ENCODE assay signal across 1 cellular context in the genomic region with DNA sequence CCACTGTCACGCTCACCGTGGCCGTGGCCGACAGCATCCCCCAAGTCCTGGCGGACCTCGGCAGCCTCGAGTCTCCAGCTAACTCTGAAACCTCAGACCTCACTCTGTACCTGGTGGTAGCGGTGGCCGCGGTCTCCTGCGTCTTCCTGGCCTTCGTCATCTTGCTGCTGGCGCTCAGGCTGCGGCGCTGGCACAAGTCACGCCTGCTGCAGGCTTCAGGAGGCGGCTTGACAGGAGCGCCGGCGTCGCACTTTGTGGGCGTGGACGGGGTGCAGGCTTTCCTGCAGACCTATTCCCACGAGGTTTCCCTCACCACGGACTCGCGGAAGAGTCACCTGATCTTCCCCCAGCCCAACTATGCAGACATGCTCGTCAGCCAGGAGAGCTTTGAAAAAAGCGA. TPM values are rescaled to one million over a fixed set of nuclear protein-coding genes. Genes with fewer than 3 reads are reported as not detected.
"Had no signal": no experiment of that assay in that cellular context is flagged by ENCODE, and none has a peak within 500 bp of the region (broad histone marks: within the 10 kb centered on the region; RNA-seq: fewer than 3 reads in every experiment).

No MANE protein-coding gene starts in this region.

RNA-seq across cellular contexts. Expression of gene PCDHGA12, which starts 2.4 kb away (rescaled TPM):
- polyA plus RNA-seq: naive thymus-derived CD4-positive, alpha-beta T cell had no signal

RNA-seq across cellular contexts. Expression of gene PCDHGA11, which starts 11.9 kb away (rescaled TPM):
- polyA plus RNA-seq: naive thymus-derived CD4-positive, alpha-beta T cell had no signal

RNA-seq across cellular contexts. Expression of gene PCDHGB7, which starts 15.2 kb away (rescaled TPM):
- polyA plus RNA-seq: naive thymus-derived CD4-positive, alpha-beta T cell had no signal
